8 cellular contexts compared by ENCODE assay signal in the genomic region with DNA sequence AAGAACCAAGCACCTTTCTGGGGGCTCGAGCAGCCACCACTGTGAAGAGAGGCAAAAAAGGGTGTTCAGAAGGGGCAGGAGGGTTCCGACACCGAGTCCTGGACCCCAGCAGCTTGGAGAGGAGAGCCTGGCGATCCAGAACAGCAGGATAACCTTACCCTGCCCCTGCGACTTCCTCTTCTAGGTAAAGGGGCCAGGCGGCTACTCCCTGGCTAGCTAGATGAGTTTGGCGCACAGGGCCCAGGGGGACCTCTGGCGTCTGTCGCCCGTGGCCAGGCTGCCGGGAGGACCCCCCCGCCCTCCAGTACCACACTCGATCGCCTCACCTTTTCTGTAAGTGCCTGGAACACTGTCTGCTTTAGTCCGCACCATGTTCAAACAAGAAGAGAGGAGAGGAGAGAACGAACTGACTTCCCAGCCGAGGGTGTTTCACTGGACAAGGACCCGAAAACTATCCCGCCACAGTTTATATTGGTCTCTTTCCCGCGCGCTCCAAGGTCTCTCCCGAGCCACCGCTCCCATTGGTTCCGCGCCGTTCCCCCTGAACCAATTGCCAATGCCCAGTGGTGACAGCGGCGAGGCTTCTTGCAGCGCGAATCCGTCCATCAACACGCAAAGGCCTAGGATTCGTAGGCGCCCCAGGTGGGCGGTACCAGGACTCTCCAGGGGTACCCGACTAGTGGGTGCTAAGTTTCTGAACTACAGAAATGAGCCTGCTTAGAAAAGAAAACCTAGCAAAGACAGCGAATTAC. TPM values are rescaled to one million over a fixed set of nuclear protein-coding genes. Genes with fewer than 3 reads are reported as not detected.
DNase-seq lines count a peak whose midpoint lies in the region; ATAC-seq and TF ChIP-seq lines count a peak whose summit lies in the region.

PCLAF (minus strand) TSS at position 442 of the 752 bp plus-strand sequence; CDS start at position 372, 70 bp downstream.

- H3K4me3 ChIP-seq in mammary epithelial cell (replicated peaks in 1 of 3; ENCODE audit: insufficient read depth in 1 of 3, low read depth in 2 of 3, low read length in 3 of 3) = peak within 1 kb of the TSS; percentile 65 to 73 (median 65)
- peak within 1 kb of the TSS; percentile 89 for H3K4me3 ChIP-seq in iPS-20b (ENCODE audit: low read length)
- H3K4me3 ChIP-seq in skin epidermis = peak within 1 kb of the TSS; percentile 52 to 76 (median 58)

- dilution Hi-C loops in mammary epithelial cell (cut with HindIII; ENCODE audit: low sequenced_read_pairs) = no loop called here

- H2AFZ ChIP-seq in mammary epithelial cell (ENCODE audit: low read depth, low read length) = peak within 1 kb of the TSS; percentile 90

- H3K27ac ChIP-seq in VCaP (peak within 1 kb of the TSS; percentile 58; the same call in 1 of the 2 replicates), mammary epithelial cell (ENCODE audit: insufficient read depth, low read depth, low read length) (peak within 1 kb of the TSS; percentile 41), iPS-20b (ENCODE audit: low read length) (no peak within 1 kb of the TSS), skin epidermis (peak within 1 kb of the TSS in 6 of 21 experiments; percentile 18 to 63 (median 32))

- H3K4me1 ChIP-seq in mammary epithelial cell (ENCODE audit: insufficient read depth, low read length) (peaks cover 6% of the 10 kb centered on the region), iPS-20b (ENCODE audit: insufficient read depth, low read length) (no peaks in the 10 kb centered on the region)

- in situ Hi-C loops in mammary epithelial cell (cut with MboI; ENCODE audit: low sequenced_read_pairs in 2 of 2) = no loop called here

- BruUV-seq in mammary epithelial cell (replicated peaks; lab: Mats Ljungman, UMichigan) = TSS peak; percentile 83

- H3K9ac ChIP-seq in mammary epithelial cell (ENCODE audit: insufficient read depth, low read length) (peak within 1 kb of the TSS; percentile 78), iPS-20b (ENCODE audit: low read depth, low read length) (peak within 1 kb of the TSS; percentile 94)

- H3K27me3 ChIP-seq in mammary epithelial cell (ENCODE audit: insufficient read depth, low read length) = no peaks in the 10 kb centered on the region
- no peaks in the 10 kb centered on the region; the same call in 1 of the 2 replicates for H3K27me3 ChIP-seq in iPS-20b (ENCODE audit: insufficient read depth, low read length)

- intact Hi-C loops in mammary epithelial cell (cut with micrococcal nuclease) = no loop called here

- H3K4me2 ChIP-seq in mammary epithelial cell (ENCODE audit: insufficient read depth, low read depth, low read length) = peak within 1 kb of the TSS; percentile 92

- peak; percentile 96 for DNase-seq in AG08396 (ENCODE audit: low spot score)
- DNase-seq in NCI-H2227 (lab: John Stamatoyannopoulos, UW; ENCODE audit: unreplicated experiment) = peak; percentile 92
- DNase-seq in mammary epithelial cell = peak; percentile 94

- CTCF ChIA-PET in mammary epithelial cell (lab: Charles Lee; ENCODE audit: low non-redundant PET) = no interaction called here

- H3K79me2 ChIP-seq in mammary epithelial cell (ENCODE audit: insufficient read depth, low read length) = peaks cover 21% of the 10 kb centered on the region

- ATAC-seq in GM18909 (IDR thresholded peaks at IDR 0.05; ENCODE audit: poor library complexity, unreplicated experiment) = peak; percentile 99
- ATAC-seq in HG03159 (IDR thresholded peaks at IDR 0.05; ENCODE audit: unreplicated experiment) = peak; percentile 89

- 2% methylated on average over 12 of the region's 38 CpGs for WGBS in mammary epithelial cell (ENCODE audit: low coverage, missing lambda C conversion rate)

- no peaks in the 10 kb centered on the region for H4K20me1 ChIP-seq in mammary epithelial cell (ENCODE audit: insufficient read depth, low read length)

- H3K36me3 ChIP-seq in mammary epithelial cell (ENCODE audit: insufficient read depth, low read length) (peaks cover 7% of the 10 kb centered on the region), iPS-20b (ENCODE audit: insufficient read depth, low read depth, low read length) (peaks cover 15% of the 10 kb centered on the region)

- H3K9me3 ChIP-seq in mammary epithelial cell (replicated peaks; ENCODE audit: insufficient read depth, low read length) (no peaks in the 10 kb centered on the region), iPS-20b (ENCODE audit: insufficient read depth, low read depth, low read length) (no peaks in the 10 kb centered on the region)

- TF ChIP-seq CTCF in VCaP (conservative IDR thresholded peaks at IDR 0.05) = no peak
- no peak for TF ChIP-seq CTCF in mammary epithelial cell (conservative IDR thresholded peaks at IDR 0.05 in 1 of 2, IDR thresholded peaks at IDR 0.05 in 1 of 2; ENCODE audit: extremely low read depth in 1 of 2, insufficient read depth in 1 of 2, low read depth in 1 of 2, low read length in 2 of 2)

RNA-seq across cellular contexts. Expression of gene PCLAF, which starts in this region (rescaled TPM):
- 10 to 100 TPM in 1 of 2 donors, 1 to 10 TPM in 1; 4.7 to 26.3 TPM for total RNA-seq in mammary epithelial cell
- polyA plus RNA-seq in mammary epithelial cell = 96.3 TPM
- polyA minus RNA-seq in mammary epithelial cell = 86.4 TPM
